In genomic region chr2:128619471-128620325, GRCh38 we compare ENCODE assay signal across 23 cellular contexts.
"Had no signal": no experiment of that assay in that cellular context is flagged by ENCODE, and none has a peak within 500 bp of the region (broad histone marks: within the 10 kb centered on the region; RNA-seq: fewer than 3 reads in every experiment).

No MANE protein-coding gene starts in this region.

- H3K9ac ChIP-seq: KMS-11 had no signal

- H3K4me1 Mint-ChIP-seq: activated naive CD4-positive, alpha-beta T cell treated with anti-CD3 and anti-CD28 coated beads, Interleukin-2, amount 50 U/mL, for 24 hours had no signal

- H3K4me1 ChIP-seq: breast epithelium had no signal

- H3K4me2 ChIP-seq: KMS-11 had no signal

- H3K4me3 ChIP-seq: breast epithelium had no signal

- H3K36me3 Mint-ChIP-seq: activated CD8-positive, alpha-beta memory T cell treated with anti-CD3 and anti-CD28 coated beads, Interleukin-2, amount 10 ng/mL, durations not matched to agents 7 days and 5 days; activated naive CD4-positive, alpha-beta T cell treated with anti-CD3 and anti-CD28 coated beads, Interleukin-2, amount 50 U/mL, for 24 hours had no signal

- H3K27ac ChIP-seq: breast epithelium, KMS-11 had no signal

- H3K36me3 ChIP-seq: breast epithelium had no signal

- H3K9me3 ChIP-seq: breast epithelium had no signal

- H3K9me3 Mint-ChIP-seq: activated naive CD4-positive, alpha-beta T cell treated with anti-CD3 and anti-CD28 coated beads, Interleukin-2, amount 50 U/mL, for 24 hours; activated T-cell treated with anti-CD3 and anti-CD28 coated beads, Interleukin-2, amount 50 U/mL, for 24 hours; T-helper 1 cell treated with Interleukin-12 subunit alpha and Interleukin-12 subunit beta and Interleukin-4 antibody, amounts not matched to agents 30 μg/mL and 1 μg/mL, for 36 hours had no signal

- H3K27ac Mint-ChIP-seq: activated CD8-positive, alpha-beta memory T cell treated with anti-CD3 and anti-CD28 coated beads, Interleukin-2, amount 10 ng/mL, durations not matched to agents 7 days and 5 days; activated naive CD4-positive, alpha-beta T cell treated with anti-CD3 and anti-CD28 coated beads, Interleukin-2, amount 50 U/mL, for 24 hours; activated T-cell treated with anti-CD3 and anti-CD28 coated beads, Interleukin-2, amount 50 U/mL, for 24 hours; activated T-helper 1 cell treated with anti-CD3 and anti-CD28 coated beads, Interleukin-12 subunit alpha, Interleukin-12 subunit beta, Interleukin-2, Interleukin-4 antibody, amounts not matched to agents 30 ng/mL and 10 ng/mL and 1 ng/mL, durations not matched to agents 14 hours and 24 hours and 36 hours; T-helper 1 cell treated with Interleukin-12 subunit alpha and Interleukin-12 subunit beta and Interleukin-4 antibody, amounts not matched to agents 30 μg/mL and 1 μg/mL, for 36 hours; WTC11 had no signal

- H3K4me3 Mint-ChIP-seq: activated CD8-positive, alpha-beta memory T cell treated with anti-CD3 and anti-CD28 coated beads, Interleukin-2, amount 10 ng/mL, durations not matched to agents 7 days and 5 days; activated naive CD4-positive, alpha-beta T cell treated with anti-CD3 and anti-CD28 coated beads, Interleukin-2, amount 50 U/mL, for 24 hours; activated T-cell treated with anti-CD3 and anti-CD28 coated beads, Interleukin-2, amount 50 U/mL, for 24 hours; activated T-helper 1 cell treated with anti-CD3 and anti-CD28 coated beads, Interleukin-12 subunit alpha, Interleukin-12 subunit beta, Interleukin-2, Interleukin-4 antibody, amounts not matched to agents 30 ng/mL and 10 ng/mL and 1 ng/mL, durations not matched to agents 14 hours and 24 hours and 36 hours; T-helper 1 cell treated with Interleukin-12 subunit alpha and Interleukin-12 subunit beta and Interleukin-4 antibody, amounts not matched to agents 30 μg/mL and 1 μg/mL, for 36 hours; WTC11 had no signal

- DNase-seq: activated CD4-positive, alpha-beta T cell treated with anti-CD3 and anti-CD28 coated beads for 48 hours; activated CD4-positive, alpha-beta T cell treated with anti-CD3 and anti-CD28 coated beads, Interleukin-2, amount 50 U/mL, for 4 hours; activated CD4-positive, CD25-positive, alpha-beta regulatory T cell treated with anti-CD3 and anti-CD28 coated beads, Interleukin-2, amount 50 U/mL, for 72 hours; activated CD8-positive, alpha-beta memory T cell treated with anti-CD3 and anti-CD28 coated beads, Interleukin-2, amount 10 ng/mL, durations not matched to agents 7 days and 5 days; activated effector memory CD4-positive, alpha-beta T cell treated with Interleukin-2 at 50 U/mL for 16 hours; activated naive CD4-positive, alpha-beta T cell; activated T-cell treated with anti-CD3 and anti-CD28 coated beads, Interleukin-2, amount 50 U/mL, for 24 hours; MV-4-11; NCI-H1092 treated with DMSO at 0.1 percent for 48 hours; NCI-H1436; NCI-H1694 treated with DMSO at 0.1 percent for 48 hours; NCI-H2029 treated with DMSO at 0.1 percent for 48 hours; NCI-H345; NCI-H510A; NCI-H69; SHP77 treated with DMSO at 0.1 percent for 48 hours had no signal

- ATAC-seq: activated CD8-positive, alpha-beta memory T cell treated with anti-CD3 and anti-CD28 coated beads, Interleukin-2, amount 10 ng/mL, durations not matched to agents 7 days and 5 days; WTC11 had no signal

- H3K27me3 Mint-ChIP-seq: activated naive CD4-positive, alpha-beta T cell treated with anti-CD3 and anti-CD28 coated beads, Interleukin-2, amount 50 U/mL, for 24 hours had no signal

- FAIRE-seq: RCC 7860 had no signal

- H3K27me3 ChIP-seq: breast epithelium had no signal
